Comparison of ENCODE assay signal across 7 cellular contexts in genomic region chr16:20901441-20902112, GRCh38. TPM values are rescaled to one million over a fixed set of nuclear protein-coding genes. Genes with fewer than 3 reads are reported as not detected.
DNase-seq lines count a peak whose midpoint lies in the region; ATAC-seq, FAIRE-seq and TF ChIP-seq lines count a peak whose summit lies in the region.

No MANE protein-coding gene starts in this region.

- peaks cover 70% of the 10 kb centered on the region for H3K79me2 ChIP-seq in hepatocyte

- peaks cover 61% of the 10 kb centered on the region for H3K4me1 ChIP-seq in hepatocyte (ENCODE audit: insufficient read depth)

- peak overlapping the region; percentile 92 for H3K4me2 ChIP-seq in hepatocyte

- no peaks in the 10 kb centered on the region for H3K9me2 ChIP-seq in hepatocyte (replicated peaks; ENCODE audit: insufficient read depth)

- WGBS in hepatocyte (ENCODE audit: low lambda C conversion rate, missing lambda C conversion rate) = 33% methylated on average over 27 of the region's 27 CpGs

- H3K4me3 ChIP-seq in GM06990 (replicated peaks; ENCODE audit: low read depth, low read length) (peak overlapping the region; percentile 91), hepatocyte (peak overlapping the region; percentile 81)

- DNase-seq in GM06990 (ENCODE audit: extremely low read depth, insufficient read length) = peak; percentile 45
- DNase-seq in RCC 7860 (ENCODE audit: low spot score) = peak; percentile 48
- peak; percentile 67 for DNase-seq in astrocyte of the hippocampus (ENCODE audit: low read depth, low spot score)
- peak; percentile 70 for DNase-seq in hepatocyte (ENCODE audit: low spot score)
- peak; percentile 34 for DNase-seq in putamen (ENCODE audit: low spot score)

- TF ChIP-seq CTCF in GM06990 (IDR thresholded peaks at IDR 0.05; ENCODE audit: insufficient read depth, low read length, poor library complexity, severe bottlenecking) (no peak), hepatocyte (IDR thresholded peaks at IDR 0.05; ENCODE audit: poor library complexity) (no peak)

- H3K27me3 ChIP-seq in GM06990 (replicated peaks; ENCODE audit: control insufficient read depth, insufficient read depth, low read length) (no peaks in the 10 kb centered on the region), hepatocyte (no peaks in the 10 kb centered on the region)

- peak; percentile 16 for ATAC-seq in HG03064 (IDR thresholded peaks at IDR 0.05; ENCODE audit: low read depth, unreplicated experiment)
- ATAC-seq in HG02623 (IDR thresholded peaks at IDR 0.05; ENCODE audit: unreplicated experiment) = no peak

- peaks cover 9% of the 10 kb centered on the region for H4K20me1 ChIP-seq in hepatocyte (ENCODE audit: insufficient read depth, poor library complexity, severe bottlenecking)

- FAIRE-seq in RCC 7860 (lab: Jason Lieb, UNC) = no peak

- H3K9me3 ChIP-seq in hepatocyte (ENCODE audit: low read depth) = no peaks in the 10 kb centered on the region

- peak overlapping the region; percentile 18 for H2AFZ ChIP-seq in hepatocyte

- peak overlapping the region; percentile 99 for H3K27ac ChIP-seq in hepatocyte

- H3K36me3 ChIP-seq in GM06990 (ENCODE audit: control insufficient read depth, insufficient read depth, low read length) = no peaks in the 10 kb centered on the region
- H3K36me3 ChIP-seq in hepatocyte (replicated peaks; ENCODE audit: insufficient read depth, low read depth) = no peaks in the 10 kb centered on the region

RNA-seq across cellular contexts. Expression of gene LYRM1, which starts 1.0 kb away (rescaled TPM):
- total RNA-seq in hepatocyte = 60.0 and 61.5 TPM in 2 replicates
- polyA plus RNA-seq in hepatocyte = 48.9 and 57.3 TPM in 2 replicates

RNA-seq across cellular contexts. Expression of gene DCUN1D3, which starts 1.4 kb away (rescaled TPM):
- total RNA-seq in hepatocyte = 38.1 and 40.3 TPM in 2 replicates
- 10.3 and 15.0 TPM in 2 replicates for polyA plus RNA-seq in hepatocyte
